22 cellular contexts compared by ENCODE assay signal in the genomic region with DNA sequence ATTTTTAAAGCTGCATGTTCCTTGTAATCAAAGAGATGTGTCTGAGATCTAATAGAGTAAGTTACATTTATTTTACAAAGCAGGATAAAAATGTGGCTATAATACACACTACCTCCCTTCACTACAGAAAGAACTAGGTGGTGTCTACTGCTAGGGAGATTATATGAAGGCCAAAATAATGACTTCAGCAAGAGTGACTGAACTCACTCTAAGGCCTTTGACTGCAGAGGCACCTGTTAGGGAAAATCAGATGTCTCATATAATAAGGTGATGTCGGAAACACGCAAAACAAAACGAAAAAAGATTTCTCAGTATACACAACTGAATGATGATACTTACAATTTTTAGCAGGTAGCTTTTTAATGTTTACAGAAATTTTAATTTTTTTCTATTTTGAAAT.
"Had no signal": no experiment of that assay in that cellular context is flagged by ENCODE, and none has a peak within 500 bp of the region (broad histone marks: within the 10 kb centered on the region; RNA-seq: fewer than 3 reads in every experiment).

No MANE protein-coding gene starts in this region.

- H3K27ac ChIP-seq: lower lobe of right lung, parathyroid adenoma, right atrium auricular region, right lobe of liver, skin epidermis, suprapubic skin, thoracic aorta, tibial artery, upper lobe of right lung had no signal

- ATAC-seq: left colon; left lung; lower lobe of right lung; natural killer cell treated with Interleukin-12 subunit alpha and Interleukin-12 subunit beta and Interleukin-15 and Interleukin-18, amount 100 ng/mL, for 72 hours; stimulated activated effector memory CD8-positive, alpha-beta T cell treated with anti-CD3 and anti-CD28 coated beads, Interleukin-12 subunit alpha, Interleukin-12 subunit beta, amount 100 ng/mL, for 72 hours; upper lobe of right lung had no signal

- H2AFZ ChIP-seq: parathyroid adenoma had no signal

- DNase-seq: head of caudate nucleus; hippocampal formation; left colon; left lung; lower lobe of right lung; mammary epithelial cell; mesenchymal stem cell; naive B cell; nucleus accumbens; right lobe of liver; stimulated activated CD4-positive, alpha-beta T cell treated with anti-CD3 and anti-CD28 coated beads, Interleukin-4, amount 100 ng/mL, for 24 hours; stimulated activated naive CD4-positive, alpha-beta T cell; tibial artery; trophoblast cell; upper lobe of right lung had no signal

- H3K4me1 ChIP-seq: parathyroid adenoma, right lobe of liver, tibial artery had no signal

- H3K36me3 ChIP-seq: right lobe of liver, suprapubic skin, thoracic aorta, tibial artery had no signal

- H3K9me3 ChIP-seq: left lung, lower lobe of right lung, right atrium auricular region, right lobe of liver, suprapubic skin, thoracic aorta, tibial artery, upper lobe of right lung had no signal

- H3K79me2 ChIP-seq: parathyroid adenoma had no signal

- H3K9ac ChIP-seq: parathyroid adenoma had no signal

- H3K4me3 ChIP-seq: left lung, lower lobe of right lung, right atrium auricular region, right lobe of liver, skin epidermis, suprapubic skin, thoracic aorta, tibial artery, upper lobe of right lung had no signal

- H3K27me3 ChIP-seq: left lung, right atrium auricular region, right lobe of liver, suprapubic skin, tibial artery, upper lobe of right lung had no signal
